In the genomic region with DNA sequence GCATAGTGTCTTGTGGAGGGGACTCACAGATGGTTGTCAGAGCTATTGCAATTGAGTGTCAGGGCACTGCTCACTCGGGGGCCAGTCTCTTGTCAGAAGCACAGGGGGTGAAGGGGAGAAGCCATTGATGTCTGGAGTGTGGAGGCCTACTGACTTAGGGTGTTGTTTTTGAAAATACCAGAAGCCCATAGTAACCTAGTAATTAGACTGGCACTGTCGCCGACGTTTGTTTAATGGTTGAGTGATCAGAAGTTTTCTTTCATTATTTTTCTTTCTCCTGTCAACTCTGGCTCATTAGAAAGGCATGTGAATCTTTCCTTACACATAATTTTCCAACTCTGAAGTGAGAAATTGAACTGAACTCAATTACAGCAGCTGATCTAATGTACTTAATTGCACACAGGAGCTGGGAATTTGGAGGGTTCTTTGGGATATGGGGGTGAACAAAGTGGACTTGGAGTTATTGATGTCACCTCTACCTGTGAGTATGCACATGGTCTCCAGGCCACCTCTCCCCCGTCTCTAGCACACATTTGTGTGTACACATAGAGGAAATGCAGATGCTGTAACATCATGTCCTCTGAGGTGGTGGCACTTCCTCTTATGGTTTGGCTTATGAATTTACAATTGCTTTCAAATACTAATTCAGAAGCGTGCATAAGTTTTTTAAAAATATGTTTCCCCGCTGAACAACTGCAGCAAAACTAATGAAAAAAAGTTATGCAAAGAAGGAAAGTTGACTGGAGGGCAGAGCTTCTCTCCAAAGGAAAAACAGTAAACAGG, we compare ENCODE assay signal across 21 cellular contexts.
"Had no signal": no experiment of that assay in that cellular context is flagged by ENCODE, and none has a peak within 500 bp of the region (broad histone marks: within the 10 kb centered on the region; RNA-seq: fewer than 3 reads in every experiment).

No MANE protein-coding gene starts in this region.

- H3K36me3 ChIP-seq: breast epithelium, gastrocnemius medialis, prostate gland, sigmoid colon, spleen, stomach, upper lobe of right lung had no signal

- H3K9me3 Mint-ChIP-seq: T-helper 2 cell treated with Interferon-gamma antibody and Interleukin-4, amounts not matched to agents 5 μg/mL and 100 μg/mL, for 36 hours had no signal

- H3K27ac ChIP-seq: breast epithelium, gastrocnemius medialis, hepatocyte, prostate gland, sigmoid colon, spleen, stomach, testis, upper lobe of right lung had no signal

- H3K4me2 ChIP-seq: hepatocyte had no signal

- H3K4me1 ChIP-seq: breast epithelium, gastrocnemius medialis, prostate gland, sigmoid colon, spleen, stomach, testis, upper lobe of right lung had no signal

- H2AFZ ChIP-seq: hepatocyte had no signal

- H3K4me3 Mint-ChIP-seq: activated CD4-positive, alpha-beta T cell treated with anti-CD3 and anti-CD28 coated beads, Interleukin-2, amount 10 ng/mL, durations not matched to agents 7 days and 5 days; activated naive CD8-positive, alpha-beta T cell treated with anti-CD3 and anti-CD28 coated beads for 36 hours; naive thymus-derived CD8-positive, alpha-beta T cell; T-helper 2 cell treated with Interferon-gamma antibody and Interleukin-4, amounts not matched to agents 5 μg/mL and 100 μg/mL, for 36 hours had no signal

- H3K9me3 ChIP-seq: gastrocnemius medialis, prostate gland, sigmoid colon, testis, upper lobe of right lung had no signal

- H3K36me3 Mint-ChIP-seq: activated naive CD8-positive, alpha-beta T cell treated with anti-CD3 and anti-CD28 coated beads for 36 hours; naive thymus-derived CD8-positive, alpha-beta T cell had no signal

- H3K4me3 ChIP-seq: breast epithelium, gastrocnemius medialis, hepatocyte, prostate gland, sigmoid colon, spleen, stomach, testis, upper lobe of right lung had no signal

- H3K27me3 ChIP-seq: breast epithelium, gastrocnemius medialis, hepatocyte, sigmoid colon, spleen, stomach, testis, upper lobe of right lung had no signal

- ATAC-seq: gastrocnemius medialis; naive thymus-derived CD8-positive, alpha-beta T cell; upper lobe of right lung had no signal

- H3K4me1 Mint-ChIP-seq: activated CD4-positive, alpha-beta T cell treated with anti-CD3 and anti-CD28 coated beads, Interleukin-2, amount 10 ng/mL, durations not matched to agents 7 days and 5 days; activated naive CD8-positive, alpha-beta T cell treated with anti-CD3 and anti-CD28 coated beads for 36 hours; naive thymus-derived CD8-positive, alpha-beta T cell had no signal

- H3K79me2 ChIP-seq: hepatocyte had no signal

- DNase-seq: activated CD4-positive, alpha-beta T cell treated with anti-CD3 and anti-CD28 coated beads, Interleukin-2, amount 10 ng/mL, durations not matched to agents 7 days and 5 days; activated CD4-positive, CD25-positive, alpha-beta regulatory T cell; activated CD8-positive, alpha-beta memory T cell treated with anti-CD3 and anti-CD28 coated beads, Interleukin-2, amount 50 U/mL, for 48 hours; activated gamma-delta T cell treated with Interleukin-2 at 50 U/mL for 16 hours; activated naive CD8-positive, alpha-beta T cell treated with anti-CD3 and anti-CD28 coated beads for 36 hours; amygdala; cerebellar nuclear complex; dermis blood vessel endothelial cell; erythroblast; gastrocnemius medialis; mesenchymal stem cell; naive thymus-derived CD8-positive, alpha-beta T cell; sigmoid colon; spleen; stomach; testis; upper lobe of right lung had no signal

- H3K27me3 Mint-ChIP-seq: activated CD4-positive, alpha-beta T cell treated with anti-CD3 and anti-CD28 coated beads, Interleukin-2, amount 10 ng/mL, durations not matched to agents 7 days and 5 days; naive thymus-derived CD8-positive, alpha-beta T cell had no signal

- H3K27ac Mint-ChIP-seq: activated CD4-positive, alpha-beta T cell treated with anti-CD3 and anti-CD28 coated beads, Interleukin-2, amount 10 ng/mL, durations not matched to agents 7 days and 5 days; activated naive CD8-positive, alpha-beta T cell treated with anti-CD3 and anti-CD28 coated beads for 36 hours; naive thymus-derived CD8-positive, alpha-beta T cell; T-helper 2 cell treated with Interferon-gamma antibody and Interleukin-4, amounts not matched to agents 5 μg/mL and 100 μg/mL, for 36 hours had no signal
